Comparison of ENCODE assay signal across 18 cellular contexts in genomic region chr7:75861636-75862035, GRCh38. TPM values are rescaled to one million over a fixed set of nuclear protein-coding genes. Genes with fewer than 3 reads are reported as not detected.
DNase-seq lines count a peak whose midpoint lies in the region; ATAC-seq and TF ChIP-seq lines count a peak whose summit lies in the region.
"Had no signal": no experiment of that assay in that cellular context is flagged by ENCODE, and none has a peak within 500 bp of the region (broad histone marks: within the 10 kb centered on the region; RNA-seq: fewer than 3 reads in every experiment).

No MANE protein-coding gene starts in this region.

- TF ChIP-seq POLR2A in Peyer's patch (IDR thresholded peaks at IDR 0.05), result no peak
- no peak for TF ChIP-seq POLR2A in gastroesophageal sphincter (IDR thresholded peaks at IDR 0.05)
- TF ChIP-seq POLR2A in erythroblast (IDR thresholded peaks at IDR 0.05; ENCODE audit: low read length), result no peak

- H3K9me3 ChIP-seq in Peyer's patch, result no peaks in the 10 kb centered on the region
- H3K9me3 ChIP-seq in gastroesophageal sphincter, result no peaks in the 10 kb centered on the region
- no peaks in the 10 kb centered on the region for H3K9me3 ChIP-seq in osteoblast (ENCODE audit: low read depth, low read length)
- H3K9me3 ChIP-seq: vagina had no signal

- no peaks in the 10 kb centered on the region for H4K20me1 ChIP-seq in osteoblast (ENCODE audit: insufficient read depth, low read length)

- no peak for TF ChIP-seq EP300 in gastroesophageal sphincter (IDR thresholded peaks at IDR 0.05)

- POLR2A ChIA-PET in GM10248 (lab: Yijun Ruan, JAX), result no interaction called here

- H3K79me2 ChIP-seq in osteoblast (ENCODE audit: insufficient read depth, low read length), result no peaks in the 10 kb centered on the region

- H3K4me2 ChIP-seq in osteoblast (ENCODE audit: insufficient read depth, low read length), result no peak overlapping the region
- H3K4me2 ChIP-seq: neural progenitor cell had no signal

- H2AFZ ChIP-seq in osteoblast (ENCODE audit: low read length), result no peak overlapping the region
- H2AFZ ChIP-seq: neural progenitor cell had no signal

- ATAC-seq in gastroesophageal sphincter (peak; percentile 75), HG03196 (IDR thresholded peaks at IDR 0.05; ENCODE audit: unreplicated experiment) (no peak)

- no peak for TF ChIP-seq CTCF in Peyer's patch (IDR thresholded peaks at IDR 0.05)
- no peak for TF ChIP-seq CTCF in gastroesophageal sphincter (IDR thresholded peaks at IDR 0.05)
- TF ChIP-seq CTCF in GM10248 (IDR thresholded peaks at IDR 0.05; ENCODE audit: control extremely low read depth, extremely low read depth, low read depth, missing control alignments), result no peak
- TF ChIP-seq CTCF in osteoblast (IDR thresholded peaks at IDR 0.05; ENCODE audit: extremely low read depth, low read depth, low read length), result no peak

- CTCF ChIA-PET in GM10248 (lab: Yijun Ruan, JAX), result interaction anchor here (2.1 kb wide), 1 partner anchor 159 kb away, joined by 11 read pairs; no protein-coding TSS in a partner anchor

- peaks cover 0 to 6% (median 0%) of the 10 kb centered on the region in 4 donors for H3K4me1 ChIP-seq in Peyer's patch
- peaks cover 0 to 6% (median 0%) of the 10 kb centered on the region in 3 donors for H3K4me1 ChIP-seq in gastroesophageal sphincter
- H3K4me1 ChIP-seq in osteoblast (ENCODE audit: insufficient read depth, low read length), result peaks cover 6% of the 10 kb centered on the region
- H3K4me1 ChIP-seq: neural progenitor cell, vagina had no signal

- no peaks in the 10 kb centered on the region for H3K36me3 ChIP-seq in Peyer's patch
- H3K36me3 ChIP-seq in gastroesophageal sphincter, result no peaks in the 10 kb centered on the region
- H3K36me3 ChIP-seq in osteoblast (ENCODE audit: insufficient read depth, low read length), result no peaks in the 10 kb centered on the region
- H3K36me3 ChIP-seq: neural progenitor cell, vagina had no signal

- H3K27me3 ChIP-seq in Peyer's patch, result no peaks in the 10 kb centered on the region
- H3K27me3 ChIP-seq in gastroesophageal sphincter, result peaks cover 8% of the 10 kb centered on the region
- no peaks in the 10 kb centered on the region for H3K27me3 ChIP-seq in osteoblast (ENCODE audit: insufficient read depth, low read length)
- H3K27me3 ChIP-seq: neural progenitor cell, vagina had no signal

- whole genome bisulfite sequencing in gastroesophageal sphincter (ENCODE audit: low coverage in 1 of 2), 2 donors, result 53 to 74% methylated on average over 4 of the region's 4 CpGs

- peak; percentile 89 for DNase-seq in CD1c-positive myeloid dendritic cell (ENCODE audit: extremely low spot score)
- no peak for DNase-seq in Peyer's patch
- DNase-seq in myocyte (ENCODE audit: low read depth), result peak; percentile 58
- no peak for DNase-seq in erythroblast (lab: John Stamatoyannopoulos, UW)
- DNase-seq in GM10248 (ENCODE audit: extremely low spot score), result no peak
- no peak for DNase-seq in osteoblast (ENCODE audit: insufficient read length, low spot score, missing footprints)
- DNase-seq: activated CD4-positive, CD25-positive, alpha-beta regulatory T cell treated with anti-CD3 and anti-CD28 coated beads, Interleukin-2, amount 50 U/mL, for 72 hours; mammary epithelial cell; NCI-H1930 had no signal

- H3K4me3 ChIP-seq in Peyer's patch (no peak overlapping the region), gastroesophageal sphincter (no peak overlapping the region), osteoblast (ENCODE audit: insufficient read depth, low read length) (no peak overlapping the region)
- H3K4me3 ChIP-seq: neural progenitor cell, vagina had no signal

- peak overlapping the region; percentile 22 to 69 (median 38) for H3K27ac ChIP-seq in Peyer's patch
- H3K27ac ChIP-seq in gastroesophageal sphincter, result peak overlapping the region in 1 of 4 donors; percentile 41
- H3K27ac ChIP-seq in osteoblast (ENCODE audit: low read depth, low read length), result no peak overlapping the region
- H3K27ac ChIP-seq: neural progenitor cell, vagina had no signal

RNA-seq across cellular contexts. Expression of gene RHBDD2, which starts 17.2 kb away (rescaled TPM):
- total RNA-seq in Peyer's patch (10 to 100 TPM; 35.5 to 76.9 (median 57.6) TPM), gastroesophageal sphincter (10 to 100 TPM; 21.6 to 30.2 (median 25.6) TPM), myocyte (83.4 and 107 TPM in 2 replicates), osteoblast (27.4 and 27.5 TPM in 2 replicates)
- 113 TPM for polyA plus RNA-seq in myocyte (2012)

RNA-seq across cellular contexts. Expression of gene CCL24, which starts 48.0 kb away (rescaled TPM):
- total RNA-seq in Peyer's patch (10 to 100 TPM; 13.1 to 48.7 (median 26.3) TPM), gastroesophageal sphincter (under 1 TPM in 1 of 4 donors, not detected in 3; 0.94 TPM), myocyte (0.72 TPM in 1 of 2 replicates, not detected in the other), osteoblast (not detected in 2 replicates)
- polyA plus RNA-seq in myocyte (2012), result not detected
- total RNA-seq: cerebellum, Daoy, mammary epithelial cell, MCF 10A, NCI-H460, SK-MEL-5, vagina had no signal
- polyA plus RNA-seq: mammary epithelial cell had no signal

RNA-seq across cellular contexts. Expression of gene POR, which starts 53.3 kb away (rescaled TPM):
- total RNA-seq in Peyer's patch (100 to 1,000 TPM in 3 of 4 donors, 10 to 100 TPM in 1; 67.7 to 625 (median 451) TPM), gastroesophageal sphincter (10 to 100 TPM; 31.5 to 54.3 (median 47.7) TPM), myocyte (205 and 262 TPM in 2 replicates), osteoblast (70.4 and 73.1 TPM in 2 replicates)
- polyA plus RNA-seq in myocyte (2012), result 93.0 TPM

Comparison
In these comparisons a context has a peak if more than half of its experiments do, and no peak if none do; other contexts are left out.
1. DNase-seq: peak in CD1c-positive myeloid dendritic cell (single experiment) and myocyte (single experiment); none in Peyer's patch (0 of 3), erythroblast (0 of 2), GM10248 (single experiment) and osteoblast (single experiment).